ENCODE assay signal across 1 cellular context in the genomic region with DNA sequence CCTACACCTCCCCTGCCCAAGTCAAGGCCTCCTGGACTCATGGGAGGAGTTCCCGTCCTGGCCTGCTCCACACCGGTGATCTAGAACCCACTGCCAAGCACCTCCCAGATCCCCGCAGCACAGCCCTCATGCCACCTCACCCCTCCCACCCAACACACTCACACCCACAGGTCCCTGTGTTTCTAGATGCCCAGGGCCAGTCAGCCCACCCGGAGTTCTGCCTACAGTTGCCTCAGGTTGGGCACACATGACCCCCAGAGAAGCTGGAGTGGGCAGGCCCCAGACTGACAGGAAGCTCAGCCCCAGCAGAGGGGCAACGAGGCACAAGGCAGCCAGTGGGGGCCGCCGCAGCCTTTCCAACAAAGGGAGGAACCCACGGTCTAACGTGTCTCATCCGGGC.
TF ChIP-seq lines count a peak whose summit lies in the region.

No MANE protein-coding gene starts in this region.

TF ChIP-seq in HepG2, 621 proteins besides CTCF, POLR2A, EP300 and RAD21 (continued from another document and continues in another):
- TF ChIP-seq, protein P1, sequence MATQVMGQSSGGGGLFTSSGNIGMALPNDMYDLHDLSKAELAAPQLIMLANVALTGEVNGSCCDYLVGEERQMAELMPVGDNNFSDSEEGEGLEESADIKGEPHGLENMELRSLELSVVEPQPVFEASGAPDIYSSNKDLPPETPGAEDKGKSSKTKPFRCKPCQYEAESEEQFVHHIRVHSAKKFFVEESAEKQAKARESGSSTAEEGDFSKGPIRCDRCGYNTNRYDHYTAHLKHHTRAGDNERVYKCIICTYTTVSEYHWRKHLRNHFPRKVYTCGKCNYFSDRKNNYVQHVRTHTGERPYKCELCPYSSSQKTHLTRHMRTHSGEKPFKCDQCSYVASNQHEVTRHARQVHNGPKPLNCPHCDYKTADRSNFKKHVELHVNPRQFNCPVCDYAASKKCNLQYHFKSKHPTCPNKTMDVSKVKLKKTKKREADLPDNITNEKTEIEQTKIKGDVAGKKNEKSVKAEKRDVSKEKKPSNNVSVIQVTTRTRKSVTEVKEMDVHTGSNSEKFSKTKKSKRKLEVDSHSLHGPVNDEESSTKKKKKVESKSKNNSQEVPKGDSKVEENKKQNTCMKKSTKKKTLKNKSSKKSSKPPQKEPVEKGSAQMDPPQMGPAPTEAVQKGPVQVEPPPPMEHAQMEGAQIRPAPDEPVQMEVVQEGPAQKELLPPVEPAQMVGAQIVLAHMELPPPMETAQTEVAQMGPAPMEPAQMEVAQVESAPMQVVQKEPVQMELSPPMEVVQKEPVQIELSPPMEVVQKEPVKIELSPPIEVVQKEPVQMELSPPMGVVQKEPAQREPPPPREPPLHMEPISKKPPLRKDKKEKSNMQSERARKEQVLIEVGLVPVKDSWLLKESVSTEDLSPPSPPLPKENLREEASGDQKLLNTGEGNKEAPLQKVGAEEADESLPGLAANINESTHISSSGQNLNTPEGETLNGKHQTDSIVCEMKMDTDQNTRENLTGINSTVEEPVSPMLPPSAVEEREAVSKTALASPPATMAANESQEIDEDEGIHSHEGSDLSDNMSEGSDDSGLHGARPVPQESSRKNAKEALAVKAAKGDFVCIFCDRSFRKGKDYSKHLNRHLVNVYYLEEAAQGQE (IDR thresholded peaks at IDR 0.05; ENCODE audit: borderline replicate concordance in 1 of 2, low read depth in 1 of 2, low read length in 2 of 2): no peak
- TF ChIP-seq PAF1 (CRISPR knock-in tag; IDR thresholded peaks at IDR 0.05) (no peak; the same call in 1 of the 2 replicates), MTF2 (CRISPR knock-in tag; IDR thresholded peaks at IDR 0.05; ENCODE audit: borderline replicate concordance) (no peak), ZNF44 (CRISPR knock-in tag; IDR thresholded peaks at IDR 0.05) (no peak), PRMT3 (CRISPR knock-in tag; IDR thresholded peaks at IDR 0.05; ENCODE audit: borderline replicate concordance, low read depth) (no peak), GTF2F1 (IDR thresholded peaks at IDR 0.05; ENCODE audit: low read length) (no peak), ZNF512 (CRISPR knock-in tag; IDR thresholded peaks at IDR 0.05) (0 out of 2 replicates have a peak, but pooled peaks have one; percentile 13), XBP1 (CRISPR knock-in tag; IDR thresholded peaks at IDR 0.05) (no peak), SP4 (CRISPR knock-in tag; IDR thresholded peaks at IDR 0.05) (no peak), ERF (CRISPR knock-in tag; IDR thresholded peaks at IDR 0.05) (no peak), ZFP90 (CRISPR knock-in tag; IDR thresholded peaks at IDR 0.05; ENCODE audit: borderline replicate concordance) (no peak), SP5 (CRISPR knock-in tag; IDR thresholded peaks at IDR 0.05; ENCODE audit: borderline replicate concordance, low read depth) (no peak), ZNF772 (CRISPR knock-in tag; IDR thresholded peaks at IDR 0.05) (no peak), DPF2 (CRISPR knock-in tag; IDR thresholded peaks at IDR 0.05; ENCODE audit: borderline replicate concordance, low read depth) (no peak), ZNF562 (CRISPR knock-in tag; IDR thresholded peaks at IDR 0.05; ENCODE audit: borderline replicate concordance) (no peak), E2F2 (CRISPR knock-in tag; IDR thresholded peaks at IDR 0.05; ENCODE audit: borderline replicate concordance) (no peak), SIN3B (IDR thresholded peaks at IDR 0.05; ENCODE audit: low read length) (no peak), MBNL3 (CRISPR knock-in tag; conservative IDR thresholded peaks at IDR 0.05) (no peak), KAT8 (CRISPR knock-in tag; IDR thresholded peaks at IDR 0.05) (no peak), GRHL1 (CRISPR knock-in tag; conservative IDR thresholded peaks at IDR 0.05) (no peak), PCBP1 (IDR thresholded peaks at IDR 0.05; ENCODE audit: borderline replicate concordance, low read depth, low read length) (0 out of 2 replicates have a peak, but pooled peaks have one; percentile 58), NAIF1 (CRISPR knock-in tag; IDR thresholded peaks at IDR 0.05; ENCODE audit: borderline replicate concordance) (no peak), ZBTB49 (CRISPR knock-in tag; IDR thresholded peaks at IDR 0.05; ENCODE audit: borderline replicate concordance) (no peak), ZFP37 (CRISPR knock-in tag; IDR thresholded peaks at IDR 0.05; ENCODE audit: borderline replicate concordance) (no peak), ZNF460 (CRISPR knock-in tag; IDR thresholded peaks at IDR 0.05; ENCODE audit: borderline replicate concordance) (no peak), BORCS8-MEF2B (CRISPR knock-in tag; IDR thresholded peaks at IDR 0.05) (no peak), U2AF1 (optimal IDR thresholded peaks at IDR 0.05; ENCODE audit: low read depth, low read length) (peak; percentile 55), PLRG1 (conservative IDR thresholded peaks at IDR 0.05) (no peak), PATZ1 (CRISPR knock-in tag; IDR thresholded peaks at IDR 0.05) (no peak), EED (CRISPR knock-in tag; IDR thresholded peaks at IDR 0.05) (peak; percentile 36; the same call in 1 of the 2 replicates), GABPA (IDR thresholded peaks at IDR 0.05; ENCODE audit: low read depth, low read length) (no peak), GABPA (CRISPR knock-in tag; IDR thresholded peaks at IDR 0.05; ENCODE audit: low read depth) (no peak), HIVEP1 (CRISPR knock-in tag; IDR thresholded peaks at IDR 0.05) (0 out of 2 replicates have a peak, but pooled peaks have one; percentile 39), ELF1 (CRISPR knock-in tag; IDR thresholded peaks at IDR 0.05) (no peak), ZNF552 (CRISPR knock-in tag; IDR thresholded peaks at IDR 0.05; ENCODE audit: borderline replicate concordance) (no peak), TOE1 (CRISPR knock-in tag; IDR thresholded peaks at IDR 0.05) (no peak), REXO4 (CRISPR knock-in tag; IDR thresholded peaks at IDR 0.05; ENCODE audit: borderline replicate concordance) (no peak), ZNF362 (CRISPR knock-in tag; IDR thresholded peaks at IDR 0.05; ENCODE audit: borderline replicate concordance) (no peak)
- TF ChIP-seq, protein P2, sequence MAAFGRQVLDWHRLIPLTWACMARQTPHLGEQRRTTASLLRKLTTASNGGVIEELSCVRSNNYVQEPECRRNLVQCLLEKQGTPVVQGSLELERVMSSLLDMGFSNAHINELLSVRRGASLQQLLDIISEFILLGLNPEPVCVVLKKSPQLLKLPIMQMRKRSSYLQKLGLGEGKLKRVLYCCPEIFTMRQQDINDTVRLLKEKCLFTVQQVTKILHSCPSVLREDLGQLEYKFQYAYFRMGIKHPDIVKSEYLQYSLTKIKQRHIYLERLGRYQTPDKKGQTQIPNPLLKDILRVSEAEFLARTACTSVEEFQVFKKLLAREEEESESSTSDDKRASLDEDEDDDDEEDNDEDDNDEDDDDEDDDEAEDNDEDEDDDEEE (CRISPR knock-in tag; IDR thresholded peaks at IDR 0.05): peak; percentile 69; the same call in 1 of the 2 replicates
- TF ChIP-seq, protein P3, sequence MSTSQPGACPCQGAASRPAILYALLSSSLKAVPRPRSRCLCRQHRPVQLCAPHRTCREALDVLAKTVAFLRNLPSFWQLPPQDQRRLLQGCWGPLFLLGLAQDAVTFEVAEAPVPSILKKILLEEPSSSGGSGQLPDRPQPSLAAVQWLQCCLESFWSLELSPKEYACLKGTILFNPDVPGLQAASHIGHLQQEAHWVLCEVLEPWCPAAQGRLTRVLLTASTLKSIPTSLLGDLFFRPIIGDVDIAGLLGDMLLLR (CRISPR knock-in tag; IDR thresholded peaks at IDR 0.05): 0 out of 2 replicates have a peak, but pooled peaks have one; percentile 20
- TF ChIP-seq, protein P4, sequence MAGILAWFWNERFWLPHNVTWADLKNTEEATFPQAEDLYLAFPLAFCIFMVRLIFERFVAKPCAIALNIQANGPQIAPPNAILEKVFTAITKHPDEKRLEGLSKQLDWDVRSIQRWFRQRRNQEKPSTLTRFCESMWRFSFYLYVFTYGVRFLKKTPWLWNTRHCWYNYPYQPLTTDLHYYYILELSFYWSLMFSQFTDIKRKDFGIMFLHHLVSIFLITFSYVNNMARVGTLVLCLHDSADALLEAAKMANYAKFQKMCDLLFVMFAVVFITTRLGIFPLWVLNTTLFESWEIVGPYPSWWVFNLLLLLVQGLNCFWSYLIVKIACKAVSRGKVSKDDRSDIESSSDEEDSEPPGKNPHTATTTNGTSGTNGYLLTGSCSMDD (CRISPR knock-in tag; IDR thresholded peaks at IDR 0.05): no peak
- TF ChIP-seq, protein P5, sequence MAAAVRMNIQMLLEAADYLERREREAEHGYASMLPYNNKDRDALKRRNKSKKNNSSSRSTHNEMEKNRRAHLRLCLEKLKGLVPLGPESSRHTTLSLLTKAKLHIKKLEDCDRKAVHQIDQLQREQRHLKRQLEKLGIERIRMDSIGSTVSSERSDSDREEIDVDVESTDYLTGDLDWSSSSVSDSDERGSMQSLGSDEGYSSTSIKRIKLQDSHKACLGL (CRISPR knock-in tag; IDR thresholded peaks at IDR 0.05): peak; percentile 77; the same call in 1 of the 2 replicates
